8 cellular contexts compared by ENCODE assay signal in genomic region chr7:100119075-100119700, GRCh38. TPM values are rescaled to one million over a fixed set of nuclear protein-coding genes. Genes with fewer than 3 reads are reported as not detected.
A peak's percentile ranks its signal among the peaks of the same experiment; 100 is the strongest.
DNase-seq lines count a peak whose midpoint lies in the region; ATAC-seq and TF ChIP-seq lines count a peak whose summit lies in the region.

Gene CNPY4, plus strand, starts transcription at chr7:100119634. Its CDS starts 111 bp downstream, at chr7:100119745.
Gene TAF6, minus strand, starts transcription at chr7:100119358. Its CDS starts 5,149 bp downstream, at chr7:100114209.

- peak within 1 kb of the TSS; percentile 87 for H3K9ac ChIP-seq in HCT116 (ENCODE audit: low read length)

- RAD21 ChIA-PET in HCT116 (lab: Charles Lee; ENCODE audit: low non-redundant PET in 1 of 2, low total read pairs in 2 of 2, uncharacterized antibody in 2 of 2, unreplicated experiment in 2 of 2): no interaction called here

- peak; percentile 57 for TF ChIP-seq POLR2A in HCT116 (IDR thresholded peaks at IDR 0.05; ENCODE audit: borderline replicate concordance, extremely low read depth, insufficient read depth, insufficient read length)

- CTCF ChIA-PET in HCT116 (lab: Charles Lee): no interaction called here

- H3K27me3 ChIP-seq in HCT116 (ENCODE audit: insufficient read depth, low read length) (no peaks in the 10 kb centered on the region), SJSA1 (replicated peaks) (no peaks in the 10 kb centered on the region), neutrophil (no peaks in the 10 kb centered on the region)

- POLR2A ChIA-PET in HCT116 (lab: Charles Lee): no interaction called here

- peaks cover 8 to 20% of the 10 kb centered on the region in 2 experiments for H3K4me1 ChIP-seq in HCT116 (ENCODE audit: control insufficient read depth in 1 of 2, insufficient read depth in 2 of 2, low read length in 2 of 2)
- H3K4me1 ChIP-seq in SJSA1 (replicated peaks): peaks cover 9% of the 10 kb centered on the region
- peaks cover 24% of the 10 kb centered on the region in 2 experiments for H3K4me1 ChIP-seq in neutrophil (ENCODE audit: control insufficient read depth in 1 of 2, insufficient read depth in 1 of 2, low read depth in 1 of 2, low read length in 1 of 2)

- intact Hi-C loops in HCT116 (cut with micrococcal nuclease): no loop called here

- peak within 1 kb of the TSS; percentile 59 for H2AFZ ChIP-seq in HCT116 (ENCODE audit: low read depth, low read length, poor library complexity, severe bottlenecking)

- TF ChIP-seq CTCF in HCT116 (IDR thresholded peaks at IDR 0.05 in 2 of 3, conservative IDR thresholded peaks at IDR 0.05 in 1 of 3; ENCODE audit: borderline replicate concordance in 1 of 3, insufficient read depth in 1 of 3, low read depth in 2 of 3, low read length in 2 of 3): no peak
- TF ChIP-seq CTCF in neutrophil (IDR thresholded peaks at IDR 0.05): peak; percentile 78

- no peaks in the 10 kb centered on the region for H3K9me3 ChIP-seq in HCT116 (ENCODE audit: control insufficient read depth in 1 of 2, insufficient read depth in 1 of 2, low read depth in 1 of 2, low read length in 2 of 2)
- H3K9me3 ChIP-seq in SJSA1 (replicated peaks): no peaks in the 10 kb centered on the region
- H3K9me3 ChIP-seq in neutrophil: no peaks in the 10 kb centered on the region

- DNase-seq in GF-D8 (lab: John Stamatoyannopoulos, UW): peak; percentile 90
- DNase-seq in HCT116 (ENCODE audit: low read depth, low spot score): peak; percentile 94
- peak; percentile 93 for DNase-seq in MV-4-11 (lab: John Stamatoyannopoulos, UW)
- peak; percentile 96 to 98 for DNase-seq in SJSA1 (ENCODE audit: low read depth in 1 of 2, low spot score in 2 of 2)
- DNase-seq in activated naive CD4-positive, alpha-beta T cell (lab: John Stamatoyannopoulos, UW): peak; percentile 89 to 93 (median 90)
- DNase-seq in foreskin melanocyte: peak; percentile 92
- DNase-seq in substantia nigra (lab: John Stamatoyannopoulos, UW): peak; percentile 68 to 96 (median 92)

- H3K79me2 ChIP-seq in HCT116 (ENCODE audit: insufficient read depth, low read length): peaks cover 11% of the 10 kb centered on the region

- BruUV-seq in HCT116 (replicated peaks; lab: Mats Ljungman, UMichigan): no TSS peak

- no peaks in the 10 kb centered on the region for H3K36me3 ChIP-seq in HCT116 (ENCODE audit: control insufficient read depth in 1 of 2, insufficient read depth in 2 of 2, low read length in 2 of 2)
- peaks cover 15% of the 10 kb centered on the region for H3K36me3 ChIP-seq in SJSA1
- no peaks in the 10 kb centered on the region for H3K36me3 ChIP-seq in neutrophil

- H3K4me3 ChIP-seq in HCT116 (replicated peaks in 1 of 2; ENCODE audit: low read depth in 1 of 2, low read length in 2 of 2): peak within 1 kb of the TSS; percentile 90 to 99
- H3K4me3 ChIP-seq in SJSA1: peak within 1 kb of the TSS; percentile 64
- peak within 1 kb of the TSS; percentile 83 to 86 for H3K4me3 ChIP-seq in neutrophil (ENCODE audit: low read depth in 1 of 2, low read length in 1 of 2)

- H4K20me1 ChIP-seq in HCT116 (ENCODE audit: insufficient read depth): no peaks in the 10 kb centered on the region

- ATAC-seq in HCT116: peak; percentile 83

- H3K9me2 ChIP-seq in HCT116 (ENCODE audit: insufficient read depth): no peaks in the 10 kb centered on the region

- peak within 1 kb of the TSS; percentile 91 for H3K4me2 ChIP-seq in HCT116 (ENCODE audit: low read length)

- TF ChIP-seq RAD21 in HCT116 (IDR thresholded peaks at IDR 0.05; ENCODE audit: low read depth): no peak

- H3K27ac ChIP-seq in HCT116 (ENCODE audit: low read depth, low read length) (peak within 1 kb of the TSS; percentile 50), SJSA1 (peak within 1 kb of the TSS; percentile 93), neutrophil (peak within 1 kb of the TSS; percentile 88), substantia nigra (ENCODE audit: low read depth, low read length, poor library complexity, severe bottlenecking) (peak within 1 kb of the TSS; percentile 89)

TF ChIP-seq in HCT116, 20 proteins besides CTCF, POLR2A, EP300 and RAD21:
- TF ChIP-seq YY1 (IDR thresholded peaks at IDR 0.05; ENCODE audit: extremely low read depth, insufficient replicate concordance, low read depth, low read length) (peak; percentile 99), POLR2AphosphoS5 (IDR thresholded peaks at IDR 0.05; ENCODE audit: low read depth, low read length) (peak; percentile 88), ELF1 (IDR thresholded peaks at IDR 0.05; ENCODE audit: borderline replicate concordance, low read depth) (no peak), TCF7L2 (IDR thresholded peaks at IDR 0.05; ENCODE audit: borderline replicate concordance, extremely low read depth, insufficient read depth, insufficient read length) (peak; percentile 70)

RNA-seq across cellular contexts. Expression of gene CNPY4, which starts in this region (rescaled TPM):
- 2.6 TPM for total RNA-seq in HCT116 (2021; ENCODE audit: unreplicated experiment)
- 0.82 and 1.0 TPM in 2 replicates for polyA plus RNA-seq in HCT116 (2012)
- 22.5 and 24.6 TPM in 2 replicates for total RNA-seq in SJSA1 (2014; rRNA removed; shearing (Covaris generic))

RNA-seq across cellular contexts. Expression of gene TAF6, which starts in this region (rescaled TPM):
- 67.4 TPM for total RNA-seq in HCT116 (2021; ENCODE audit: unreplicated experiment)
- polyA plus RNA-seq in HCT116 (2012): 54.4 and 55.3 TPM in 2 replicates
- 20.5 and 35.3 TPM in 2 replicates for total RNA-seq in SJSA1 (2014; rRNA removed; shearing (Covaris generic))

Comparison
In these comparisons a context has a peak if more than half of its experiments do, and no peak if none do; other contexts are left out.
1. Peak in every context shown above with its lines: DNase-seq, ATAC-seq, H3K4me3 ChIP-seq and H3K27ac ChIP-seq.